ENCODE assay signal across 1 cellular context in genomic region chr14:74265312-74265965, GRCh38.
TF ChIP-seq lines count a peak whose summit lies in the region.

No MANE protein-coding gene starts in this region.

TF ChIP-seq in HepG2, 621 proteins besides CTCF, POLR2A, EP300 and RAD21 (continued from another document):
- TF ChIP-seq ZNF609 (CRISPR knock-in tag; IDR thresholded peaks at IDR 0.05; ENCODE audit: borderline replicate concordance) (no peak), THYN1 (CRISPR knock-in tag; IDR thresholded peaks at IDR 0.05; ENCODE audit: borderline replicate concordance, low read depth) (no peak), MAFK (conservative IDR thresholded peaks at IDR 0.05 in 1 of 2, IDR thresholded peaks at IDR 0.05 in 1 of 2; ENCODE audit: low read length in 2 of 2) (no peak), FOSL2 (CRISPR knock-in tag; IDR thresholded peaks at IDR 0.05) (no peak), EHMT2 (IDR thresholded peaks at IDR 0.05; ENCODE audit: borderline replicate concordance, low read depth, low read length) (no peak), ZNF383 (CRISPR knock-in tag; IDR thresholded peaks at IDR 0.05; ENCODE audit: borderline replicate concordance) (no peak), HOXA9 (CRISPR knock-in tag; IDR thresholded peaks at IDR 0.05; ENCODE audit: borderline replicate concordance) (no peak), ZBTB8A (CRISPR knock-in tag; IDR thresholded peaks at IDR 0.05; ENCODE audit: borderline replicate concordance, low read depth) (no peak), MTF2 (CRISPR knock-in tag; IDR thresholded peaks at IDR 0.05; ENCODE audit: borderline replicate concordance) (no peak), TP53 (CRISPR knock-in tag; conservative IDR thresholded peaks at IDR 0.05) (no peak), ZNF724P (CRISPR knock-in tag; IDR thresholded peaks at IDR 0.05; ENCODE audit: borderline replicate concordance) (no peak), ZNF30 (CRISPR knock-in tag; IDR thresholded peaks at IDR 0.05) (no peak), MXD4 (CRISPR knock-in tag; IDR thresholded peaks at IDR 0.05) (no peak), ZKSCAN1 (IDR thresholded peaks at IDR 0.05; ENCODE audit: low read length) (no peak)
